ENCODE assay signal across 8 cellular contexts in genomic region chr17:57947369-57947768, GRCh38. TPM values are rescaled to one million over a fixed set of nuclear protein-coding genes. Genes with fewer than 3 reads are reported as not detected.
A peak's percentile ranks its signal among the peaks of the same experiment; 100 is the strongest.
DNase-seq lines count a peak whose midpoint lies in the region; ATAC-seq and TF ChIP-seq lines count a peak whose summit lies in the region.

No MANE protein-coding gene starts in this region.

- no peak overlapping the region; the same call in 1 of the 2 replicates for H3K9ac ChIP-seq in OCI-LY1 (ENCODE audit: low read length)

- WGBS in lower leg skin, 2 donors, result 88 to 89% methylated on average over 9 of the region's 9 CpGs

- TF ChIP-seq POLR2A in lower leg skin (IDR thresholded peaks at IDR 0.05), result no peak

- H2AFZ ChIP-seq in OCI-LY1 (ENCODE audit: low read length), result no peak overlapping the region
- H2AFZ ChIP-seq in osteoblast (ENCODE audit: low read length), result peak overlapping the region; percentile 67

- intact Hi-C loops in dorsolateral prefrontal cortex (cut with DNase I), result loop anchor here in 1 of 2 donors (5.0 kb wide), 1 partner anchor 35 kb away; no protein-coding TSS in a partner anchor
- intact Hi-C loops in lower leg skin (cut with DNase I; ENCODE audit: low total_unique reads), result no loop called here

- TF ChIP-seq CTCF in AG10803 (conservative IDR thresholded peaks at IDR 0.05; ENCODE audit: low read length) (no peak), OCI-LY1 (IDR thresholded peaks at IDR 0.05; ENCODE audit: low read length) (no peak), dorsolateral prefrontal cortex (IDR thresholded peaks at IDR 0.05 in 54 of 56, conservative IDR thresholded peaks at IDR 0.05 in 2 of 56; ENCODE audit: low read depth in 1 of 56, partially characterized antibody in 56 of 56) (no peak), osteoblast (IDR thresholded peaks at IDR 0.05; ENCODE audit: extremely low read depth, low read depth, low read length) (no peak), lower leg skin (IDR thresholded peaks at IDR 0.05) (no peak)

- peak overlapping the region; percentile 64 for H3K4me3 ChIP-seq in AG10803 (ENCODE audit: low read length)
- H3K4me3 ChIP-seq in OCI-LY1 (ENCODE audit: low read depth, low read length, poor library complexity, severe bottlenecking), result peak overlapping the region; percentile 48
- H3K4me3 ChIP-seq in dorsolateral prefrontal cortex, result peak overlapping the region in 58 of 59 donors; percentile 17 to 67 (median 51)
- H3K4me3 ChIP-seq in osteoblast (ENCODE audit: insufficient read depth, low read length), result peak overlapping the region; percentile 71
- H3K4me3 ChIP-seq in lower leg skin (ENCODE audit: low read depth, poor library complexity, severe bottlenecking), result no peak overlapping the region

- H3K27ac ChIP-seq in OCI-LY1 (ENCODE audit: low read depth, low read length, poor library complexity, severe bottlenecking), result no peak overlapping the region
- peak overlapping the region; percentile 50 to 100 (median 92) for H3K27ac ChIP-seq in dorsolateral prefrontal cortex
- H3K27ac ChIP-seq in osteoblast (ENCODE audit: low read depth, low read length), result peak overlapping the region; percentile 92

- H3K9me3 ChIP-seq in OCI-LY1 (ENCODE audit: low read length) (no peaks in the 10 kb centered on the region), osteoblast (ENCODE audit: low read depth, low read length) (no peaks in the 10 kb centered on the region)

- no peaks in the 10 kb centered on the region for H3K79me2 ChIP-seq in OCI-LY1 (ENCODE audit: insufficient read depth, low read length)
- peaks cover 57% of the 10 kb centered on the region for H3K79me2 ChIP-seq in osteoblast (ENCODE audit: insufficient read depth, low read length)

- no peak for ATAC-seq in GM19397 (IDR thresholded peaks at IDR 0.05; ENCODE audit: unreplicated experiment)

- no peaks in the 10 kb centered on the region for H4K20me1 ChIP-seq in OCI-LY1 (ENCODE audit: insufficient read depth, low read length)
- H4K20me1 ChIP-seq in osteoblast (ENCODE audit: insufficient read depth, low read length), result no peaks in the 10 kb centered on the region

- no peaks in the 10 kb centered on the region for H3K9me2 ChIP-seq in OCI-LY1 (ENCODE audit: low read depth, low read length)

- H3K4me1 ChIP-seq in OCI-LY1 (ENCODE audit: insufficient read depth, low read length, severe bottlenecking) (peaks cover 24% of the 10 kb centered on the region), osteoblast (ENCODE audit: insufficient read depth, low read length) (peaks cover 68% of the 10 kb centered on the region)

- DNase-seq in AG10803 (ENCODE audit: low read depth), result no peak
- no peak for DNase-seq in dorsolateral prefrontal cortex
- DNase-seq in osteoblast (ENCODE audit: insufficient read length, low spot score, missing footprints), result no peak
- no peak for DNase-seq in glomerular visceral epithelial cell (ENCODE audit: extremely low spot score)
- DNase-seq in CD1c-positive myeloid dendritic cell (ENCODE audit: extremely low spot score), result no peak
- no peak for DNase-seq in lower leg skin (ENCODE audit: low spot score in 2 of 2)

- no peaks in the 10 kb centered on the region for H3F3A ChIP-seq in OCI-LY1 (ENCODE audit: insufficient read depth, low read length)

- H3K4me2 ChIP-seq in OCI-LY1 (ENCODE audit: low read length), result peak overlapping the region; percentile 69; the same call in 1 of the 2 replicates
- H3K4me2 ChIP-seq in osteoblast (ENCODE audit: insufficient read depth, low read length), result peak overlapping the region; percentile 91

- H3K27me3 ChIP-seq in OCI-LY1 (ENCODE audit: insufficient read depth, low read length), result 0 out of 2 replicates have a peak, but pooled peaks cover 3% of the 10 kb centered on the region
- no peaks in the 10 kb centered on the region for H3K27me3 ChIP-seq in dorsolateral prefrontal cortex
- H3K27me3 ChIP-seq in osteoblast (ENCODE audit: insufficient read depth, low read length), result no peaks in the 10 kb centered on the region

- H3K36me3 ChIP-seq in OCI-LY1 (ENCODE audit: insufficient read depth, low read length), result no peaks in the 10 kb centered on the region
- no peaks in the 10 kb centered on the region for H3K36me3 ChIP-seq in osteoblast (ENCODE audit: insufficient read depth, low read length)

RNA-seq across cellular contexts. Expression of gene CUEDC1, which starts 7.8 kb away (rescaled TPM):
- total RNA-seq in dorsolateral prefrontal cortex (100 to 1,000 TPM in 1 of 120 experiments, 10 to 100 TPM in 119; 17.3 to 105 (median 33.6) TPM), osteoblast (21.0 and 22.4 TPM in 2 replicates), lower leg skin (10 to 100 TPM in 3 of 4 donors, 1 to 10 TPM in 1; 7.5 to 14.3 (median 12.7) TPM)

RNA-seq across cellular contexts. Expression of gene VEZF1, which starts 40.7 kb away (rescaled TPM):
- total RNA-seq in dorsolateral prefrontal cortex (100 to 1,000 TPM in 1 of 120 experiments, 10 to 100 TPM in 119; 29.6 to 117 (median 50.6) TPM), osteoblast (51.9 and 58.6 TPM in 2 replicates), lower leg skin (10 to 100 TPM; 30.3 to 56.1 (median 46.6) TPM)

RNA-seq across cellular contexts. Expression of gene SRSF1, which starts 59.7 kb away (rescaled TPM):
- 100 to 1,000 TPM; 111 to 191 (median 137) TPM for total RNA-seq in dorsolateral prefrontal cortex
- total RNA-seq in osteoblast, result 214 and 247 TPM in 2 replicates
- total RNA-seq in lower leg skin, result 100 to 1,000 TPM in 2 of 4 donors, 10 to 100 TPM in 2; 82.3 to 128 (median 104) TPM
